ENCODE assay signal across 24 cellular contexts in the genomic region with DNA sequence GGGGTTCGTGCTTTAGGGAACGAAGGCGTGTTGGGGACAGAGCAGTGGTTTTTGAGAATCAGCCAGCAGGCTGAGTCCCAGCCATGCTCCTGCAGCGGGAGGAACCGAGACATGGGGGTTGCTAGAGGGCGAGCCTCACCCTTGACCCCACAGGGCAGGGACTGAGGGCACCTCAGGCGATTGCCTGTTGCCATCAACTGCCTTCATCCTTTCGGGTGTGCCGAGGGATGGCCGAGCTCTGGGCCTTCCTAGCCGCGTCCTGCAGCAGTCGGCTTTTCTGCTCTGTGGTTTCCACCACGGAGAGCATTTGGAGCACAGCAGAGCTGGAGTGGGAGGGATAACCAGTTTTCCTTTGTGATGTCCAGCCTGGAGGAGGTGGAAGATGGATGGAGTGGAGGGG.
"Had no signal": no experiment of that assay in that cellular context is flagged by ENCODE, and none has a peak within 500 bp of the region (broad histone marks: within the 10 kb centered on the region; RNA-seq: fewer than 3 reads in every experiment).

No MANE protein-coding gene starts in this region.

- H3K27ac Mint-ChIP-seq: activated naive CD4-positive, alpha-beta T cell treated with anti-CD3 and anti-CD28 coated beads for 36 hours; activated T-cell treated with anti-CD3 and anti-CD28 coated beads, Interleukin-2, amount 50 U/mL, for 24 hours; dendritic cell treated with granulocyte-macrophage colony-stimulating factor and Interleukin-4, amounts not matched to agents 40 ng/mL and 50 ng/mL, for 4 days; memory B cell had no signal

- H3K36me3 ChIP-seq: cardiac muscle cell, left ventricle myocardium inferior, transverse colon, uterus had no signal

- DNase-seq: activated CD4-positive, alpha-beta T cell treated with anti-CD3 and anti-CD28 coated beads, Interleukin-2, amount 50 U/mL, for 4 hours; activated CD8-positive, alpha-beta memory T cell treated with anti-CD3 and anti-CD28 coated beads for 24 hours; activated CD8-positive, alpha-beta memory T cell treated with anti-CD3 and anti-CD28 coated beads, Interleukin-2, amount 50 U/mL, for 4 hours; activated naive CD4-positive, alpha-beta T cell treated with anti-CD3 and anti-CD28 coated beads for 36 hours; activated T-cell treated with anti-CD3 and anti-CD28 coated beads, Interleukin-2, amount 50 U/mL, for 24 hours; amygdala; effector CD4-positive, alpha-beta T cell; erythroblast; foreskin keratinocyte; immature natural killer cell; left ventricle myocardium inferior; nucleus accumbens; right lobe of liver; stimulated activated CD4-positive, alpha-beta T cell treated with anti-CD3 and anti-CD28 coated beads, Interleukin-1b, Interleukin-23, amount 100 ng/mL, for 48 hours; stimulated activated naive CD8-positive, alpha-beta T cell treated with anti-CD3 and anti-CD28 coated beads, Interleukin-15, amount 100 ng/mL, for 72 hours; T-helper 1 cell; transverse colon; uterus; WERI-Rb-1 had no signal

- H3K27me3 ChIP-seq: cardiac muscle cell, foreskin keratinocyte, right lobe of liver, transverse colon, uterus had no signal

- H3K27ac ChIP-seq: cardiac muscle cell, foreskin keratinocyte, left ventricle myocardium inferior, right lobe of liver, skin epidermis, transverse colon, WERI-Rb-1 had no signal

- H3K27me3 Mint-ChIP-seq: activated T-cell treated with anti-CD3 and anti-CD28 coated beads, Interleukin-2, amount 50 U/mL, for 24 hours had no signal

- H3K4me3 Mint-ChIP-seq: activated naive CD4-positive, alpha-beta T cell treated with anti-CD3 and anti-CD28 coated beads for 36 hours; activated T-cell treated with anti-CD3 and anti-CD28 coated beads, Interleukin-2, amount 50 U/mL, for 24 hours; dendritic cell treated with granulocyte-macrophage colony-stimulating factor and Interleukin-4, amounts not matched to agents 40 ng/mL and 50 ng/mL, for 4 days; immature natural killer cell; memory B cell; nephron; stimulated activated naive CD8-positive, alpha-beta T cell treated with anti-CD3 and anti-CD28 coated beads, Interleukin-15, amount 100 ng/mL, for 72 hours had no signal

- H3K9me3 Mint-ChIP-seq: activated naive CD4-positive, alpha-beta T cell treated with anti-CD3 and anti-CD28 coated beads for 36 hours; activated T-cell treated with anti-CD3 and anti-CD28 coated beads, Interleukin-2, amount 50 U/mL, for 24 hours; dendritic cell treated with granulocyte-macrophage colony-stimulating factor and Interleukin-4, amounts not matched to agents 40 ng/mL and 50 ng/mL, for 4 days; immature natural killer cell; memory B cell; nephron; stimulated activated naive CD8-positive, alpha-beta T cell treated with anti-CD3 and anti-CD28 coated beads, Interleukin-15, amount 100 ng/mL, for 72 hours had no signal

- H3K4me1 Mint-ChIP-seq: stimulated activated naive CD8-positive, alpha-beta T cell treated with anti-CD3 and anti-CD28 coated beads, Interleukin-15, amount 100 ng/mL, for 72 hours had no signal

- ATAC-seq: foreskin keratinocyte; stimulated activated naive CD8-positive, alpha-beta T cell treated with anti-CD3 and anti-CD28 coated beads, Interleukin-15, amount 100 ng/mL, for 72 hours had no signal

- H3K4me3 ChIP-seq: cardiac muscle cell, left ventricle myocardium inferior, right lobe of liver, skin epidermis, transverse colon, uterus had no signal

- H3K4me1 ChIP-seq: right lobe of liver had no signal

- H3K36me3 Mint-ChIP-seq: immature natural killer cell had no signal

- H3K9me3 ChIP-seq: left ventricle myocardium inferior, right lobe of liver, transverse colon, uterus had no signal
